ENCODE assay signal across 15 cellular contexts in genomic region chr15:101478701-101479341, GRCh38. TPM values are rescaled to one million over a fixed set of nuclear protein-coding genes. Genes with fewer than 3 reads are reported as not detected.
DNase-seq lines count a peak whose midpoint lies in the region; ATAC-seq and TF ChIP-seq lines count a peak whose summit lies in the region.
"Had no signal": no experiment of that assay in that cellular context is flagged by ENCODE, and none has a peak within 500 bp of the region (broad histone marks: within the 10 kb centered on the region; RNA-seq: fewer than 3 reads in every experiment).

No MANE protein-coding gene starts in this region.

- no peak for ATAC-seq in esophagus mucosa
- ATAC-seq in effector memory CD8-positive, alpha-beta T cell (replicated peaks), result no peak

- H3K18ac ChIP-seq in neuronal stem cell (ENCODE audit: low read length), result peak overlapping the region; percentile 32

- peak overlapping the region; percentile 97 for H3K27ac Mint-ChIP-seq in Caco-2 (ENCODE audit: unreplicated experiment)
- no peak overlapping the region for H3K27ac Mint-ChIP-seq in effector memory CD8-positive, alpha-beta T cell

- no peak overlapping the region for H3K14ac ChIP-seq in neuronal stem cell (ENCODE audit: low read length)

- peaks cover 47% of the 10 kb centered on the region for H3K36me3 Mint-ChIP-seq in Caco-2 (ENCODE audit: insufficient read depth, unreplicated experiment)
- H3K36me3 Mint-ChIP-seq in effector memory CD8-positive, alpha-beta T cell (ENCODE audit: insufficient read depth), result no peaks in the 10 kb centered on the region

- intact Hi-C loops in Caco-2 (cut with micrococcal nuclease; ENCODE audit: unreplicated experiment), result no loop called here

- H3K27me3 Mint-ChIP-seq in Caco-2 (ENCODE audit: insufficient read depth, unreplicated experiment), result no peaks in the 10 kb centered on the region
- H3K27me3 Mint-ChIP-seq in effector memory CD8-positive, alpha-beta T cell, result peaks cover 38 to 69% of the 10 kb centered on the region in 2 donors

- H3K79me1 ChIP-seq in neuronal stem cell (ENCODE audit: low read depth, low read length), result no peaks in the 10 kb centered on the region

- H2AK5ac ChIP-seq in neuronal stem cell (ENCODE audit: low read depth, low read length), result peak overlapping the region; percentile 64

- H3K36me3 ChIP-seq in Caco-2 (ENCODE audit: control insufficient read depth, insufficient read depth, low read length) (no peaks in the 10 kb centered on the region), neuronal stem cell (replicated peaks in 1 of 2; ENCODE audit: control insufficient read depth in 2 of 2, insufficient read depth in 2 of 2, low read length in 2 of 2) (no peaks in the 10 kb centered on the region)

- no peak overlapping the region for H2BK120ac ChIP-seq in neuronal stem cell (ENCODE audit: low read depth, low read length)

- H3K23ac ChIP-seq in neuronal stem cell (ENCODE audit: low read depth, low read length, poor library complexity), result peak overlapping the region; percentile 5

- H3K4me3 ChIP-seq in Caco-2 (ENCODE audit: low read depth, low read length), result no peak overlapping the region
- no peak overlapping the region for H3K4me3 ChIP-seq in neuronal stem cell (ENCODE audit: low read length in 2 of 2)

- H3K9me3 Mint-ChIP-seq in Caco-2 (ENCODE audit: unreplicated experiment), result no peaks in the 10 kb centered on the region
- H3K9me3 Mint-ChIP-seq in effector memory CD8-positive, alpha-beta T cell, result no peaks in the 10 kb centered on the region

- peaks cover 60% of the 10 kb centered on the region for H3K4me1 Mint-ChIP-seq in Caco-2 (ENCODE audit: low read depth, unreplicated experiment)
- H3K4me1 Mint-ChIP-seq in effector memory CD8-positive, alpha-beta T cell (ENCODE audit: low read depth in 2 of 2), result peaks cover 0 to 1% of the 10 kb centered on the region in 2 donors

- DNase-seq in Caco-2 (no peak), M059J (ENCODE audit: low read depth) (peak; percentile 18), ecto neural progenitor cell (ENCODE audit: low spot score) (peak; percentile 38), neuronal stem cell (ENCODE audit: low spot score) (no peak), SW480 (ENCODE audit: low spot score) (no peak)
- no peak for DNase-seq in effector memory CD8-positive, alpha-beta T cell
- DNase-seq: DMS53; IMR-90; Kasumi-1; NCI-H1105; NCI-H1694 treated with DMSO at 0.1 percent for 48 hours; NCI-H526 treated with DMSO at 0.1 percent for 48 hours; NK-92 treated with Interleukin-12 subunit alpha and Interleukin-12 subunit beta, amount 100 ng/mL, for 24 hours; SIG-M5 had no signal

- H3K4me3 Mint-ChIP-seq in Caco-2 (ENCODE audit: unreplicated experiment), result no peak overlapping the region
- H3K4me3 Mint-ChIP-seq in effector memory CD8-positive, alpha-beta T cell, result no peak overlapping the region

- H4K8ac ChIP-seq in neuronal stem cell (ENCODE audit: low read depth, low read length), result no peak overlapping the region

- WGBS in neuronal stem cell (ENCODE audit: extremely low coverage in 2 of 2, insufficient read length in 2 of 2, insufficient replicate concordance in 1 of 2), 2 donors, result no CpG with 5 or more reads among the region's 14 CpGs

- TF ChIP-seq CTCF in Caco-2 (IDR thresholded peaks at IDR 0.05; ENCODE audit: insufficient read depth in 1 of 2, low read depth in 1 of 2, low read length in 1 of 2, severe bottlenecking in 1 of 2, unreplicated experiment in 1 of 2), result no peak

- H3K4me2 ChIP-seq in neuronal stem cell (ENCODE audit: insufficient read depth, low read length, poor library complexity, severe bottlenecking), result no peak overlapping the region

- no peak overlapping the region for H3K27ac ChIP-seq in neuronal stem cell (replicated peaks; ENCODE audit: low read length)

- H3K9me3 ChIP-seq in Caco-2 (no peaks in the 10 kb centered on the region), neuronal stem cell (replicated peaks in 1 of 2; ENCODE audit: control insufficient read depth in 2 of 2, insufficient read depth in 1 of 2, low read depth in 1 of 2, low read length in 2 of 2) (no peaks in the 10 kb centered on the region)

- H4K91ac ChIP-seq in neuronal stem cell (ENCODE audit: low read depth, low read length, poor library complexity), result peak overlapping the region; percentile 2

- BruUV-seq in Caco-2 (replicated peaks; lab: Mats Ljungman, UMichigan), result no TSS peak

- H3K27me3 ChIP-seq in Caco-2 (replicated peaks; ENCODE audit: control insufficient read depth, insufficient read depth, low read length) (no peaks in the 10 kb centered on the region), neuronal stem cell (ENCODE audit: control insufficient read depth in 3 of 3, insufficient read depth in 3 of 3, low read depth in 1 of 3, low read length in 3 of 3) (no peaks in the 10 kb centered on the region)

- no peak overlapping the region for H2BK15ac ChIP-seq in neuronal stem cell (ENCODE audit: low read length)

- H3K4me1 ChIP-seq in Caco-2 (peaks cover 69% of the 10 kb centered on the region), neuronal stem cell (ENCODE audit: control insufficient read depth in 2 of 2, insufficient read depth in 1 of 2, low read depth in 1 of 2, low read length in 2 of 2) (peaks cover 16% of the 10 kb centered on the region in 2 donors)

- H3K9ac ChIP-seq in neuronal stem cell (ENCODE audit: low read depth, low read length, poor library complexity), result no peak overlapping the region

- POLR2A ChIA-PET in Caco-2 (lab: Charles Lee), result no interaction called here

- no peak overlapping the region for H2BK5ac ChIP-seq in neuronal stem cell (ENCODE audit: low read length)

- H2AFZ ChIP-seq in neuronal stem cell (ENCODE audit: low read length), result no peak overlapping the region

- CTCF ChIA-PET in Caco-2 (lab: Charles Lee), result no interaction called here

- no peak overlapping the region for H3K4ac ChIP-seq in neuronal stem cell (ENCODE audit: low read length)

- no peak overlapping the region for H2BK12ac ChIP-seq in neuronal stem cell (ENCODE audit: low read length)

RNA-seq across cellular contexts. Expression of gene PCSK6, which starts 10.7 kb away (rescaled TPM):
- 69.5 and 70.6 TPM in 2 replicates for total RNA-seq in Caco-2 (2022)
- not detected in 2 replicates for total RNA-seq in M059J (2014; rRNA removed; shearing (Covaris generic))
- 2.0 TPM for polyA plus RNA-seq in neuronal stem cell (2013, experiment 1 of 2)
- polyA plus RNA-seq in neuronal stem cell (2013, experiment 2 of 2), result 1.8 TPM
- 6.7 TPM for total RNA-seq in esophagus mucosa
- total RNA-seq: IMR-90 had no signal
- polyA plus RNA-seq: IMR-90 had no signal

Comparison
In these comparisons a context has a peak if more than half of its experiments do, and no peak if none do; other contexts are left out.
1. DNase-seq: peak in M059J (single experiment) and ecto neural progenitor cell (single experiment); none in Caco-2 (0 of 2), neuronal stem cell (single experiment), SW480 (single experiment) and effector memory CD8-positive, alpha-beta T cell (0 of 3).